In the genomic region with DNA sequence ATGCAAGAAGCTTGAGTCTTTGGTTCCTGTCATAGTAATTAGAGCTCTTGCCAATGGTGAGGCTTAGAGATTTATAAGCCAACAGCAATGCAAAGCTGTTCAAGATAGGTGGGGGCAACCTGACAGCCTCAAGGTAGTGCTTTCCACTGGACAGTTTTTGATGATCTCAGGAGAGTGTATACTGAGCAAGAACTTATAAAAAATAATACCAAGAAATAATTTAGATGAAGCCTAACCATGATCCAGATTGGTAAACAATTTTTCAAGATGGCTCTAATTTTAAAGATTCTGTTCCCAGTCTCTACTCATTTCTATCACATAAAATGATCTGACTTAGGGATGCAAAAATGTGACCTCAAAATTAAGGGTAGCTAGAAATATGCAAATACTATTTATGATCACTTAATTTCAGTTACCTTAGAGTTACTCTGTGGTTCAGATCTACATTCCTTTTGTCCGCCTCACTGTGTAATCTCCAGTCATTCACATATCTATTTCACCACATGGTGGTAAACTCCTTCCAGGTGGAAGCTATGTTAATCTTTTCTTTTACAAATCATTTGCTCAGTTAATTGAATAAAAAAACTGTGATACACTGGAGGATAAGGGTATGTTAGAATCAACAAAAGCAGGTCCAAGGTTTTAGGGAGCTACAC, we compare ENCODE assay signal across 30 cellular contexts.
A peak's percentile ranks its signal among the peaks of the same experiment; 100 is the strongest.
DNase-seq lines count a peak whose midpoint lies in the region; ATAC-seq and TF ChIP-seq lines count a peak whose summit lies in the region.
"Had no signal": no experiment of that assay in that cellular context is flagged by ENCODE, and none has a peak within 500 bp of the region (broad histone marks: within the 10 kb centered on the region; RNA-seq: fewer than 3 reads in every experiment).

No MANE protein-coding gene starts in this region.

- intact Hi-C loops in MCF 10A (cut with micrococcal nuclease) (no loop called here), breast epithelium (cut with DNase I; ENCODE audit: low total_unique reads) (no loop called here)

- H3K9me3 Mint-ChIP-seq in MCF 10A (ENCODE audit: unreplicated experiment) = no peaks in the 10 kb centered on the region
- H3K9me3 Mint-ChIP-seq: stimulated activated naive B cell treated with anti-CD40 and anti-IgM and Interleukin-4, amounts not matched to agents 10 μg/mL and 1 μg/mL and 100 μg/mL, for 72 hours; T-cell had no signal

- H3K4me3 ChIP-seq in breast epithelium (no peak overlapping the region), WERI-Rb-1 (ENCODE audit: low read depth, low read length) (no peak overlapping the region), MG63 (no peak overlapping the region)
- H3K4me3 ChIP-seq: heart left ventricle, left ventricle myocardium inferior, right atrium auricular region, suprapubic skin had no signal

- POLR2A ChIA-PET in MCF 10A (lab: Yijun Ruan, JAX) = interaction anchor here (0.6 to 0.7 kb wide), 3 partner anchors 18 to 840 kb away, joined by 3 read pairs; no protein-coding TSS in a partner anchor

- H3K27ac Mint-ChIP-seq in MCF 10A (ENCODE audit: low read depth, unreplicated experiment) = no peak overlapping the region
- H3K27ac Mint-ChIP-seq: activated CD8-positive, alpha-beta T cell treated with anti-CD3 and anti-CD28 coated beads, Interleukin-2, amount 10 ng/mL, durations not matched to agents 7 days and 5 days; naive thymus-derived CD4-positive, alpha-beta T cell; stimulated activated naive B cell treated with anti-CD40 and anti-IgM and Interleukin-4, amounts not matched to agents 10 μg/mL and 1 μg/mL and 100 μg/mL, for 72 hours; T-cell had no signal

- no peaks in the 10 kb centered on the region for H3K36me3 ChIP-seq in breast epithelium
- no peaks in the 10 kb centered on the region for H3K36me3 ChIP-seq in WERI-Rb-1
- no peaks in the 10 kb centered on the region for H3K36me3 ChIP-seq in MG63
- H3K36me3 ChIP-seq: BE2C, heart left ventricle, left ventricle myocardium inferior, right atrium auricular region, suprapubic skin had no signal

- H3K9me3 ChIP-seq in breast epithelium (no peaks in the 10 kb centered on the region), WERI-Rb-1 (ENCODE audit: severe bottlenecking) (no peaks in the 10 kb centered on the region), MG63 (no peaks in the 10 kb centered on the region)
- H3K9me3 ChIP-seq: BE2C, heart left ventricle, left ventricle myocardium inferior, right atrium auricular region, suprapubic skin had no signal

- TF ChIP-seq CTCF in MCF 10A (IDR thresholded peaks at IDR 0.05; ENCODE audit: unreplicated experiment) (no peak), breast epithelium (IDR thresholded peaks at IDR 0.05) (no peak), WERI-Rb-1 (IDR thresholded peaks at IDR 0.05; ENCODE audit: low read depth, low read length) (no peak), foreskin keratinocyte (conservative IDR thresholded peaks at IDR 0.05) (peak; percentile 41)

- no peak overlapping the region for H3K4me3 Mint-ChIP-seq in MCF 10A (ENCODE audit: unreplicated experiment)
- H3K4me3 Mint-ChIP-seq: activated CD8-positive, alpha-beta T cell treated with anti-CD3 and anti-CD28 coated beads, Interleukin-2, amount 10 ng/mL, durations not matched to agents 7 days and 5 days; naive thymus-derived CD4-positive, alpha-beta T cell; stimulated activated naive B cell treated with anti-CD40 and anti-IgM and Interleukin-4, amounts not matched to agents 10 μg/mL and 1 μg/mL and 100 μg/mL, for 72 hours; T-cell had no signal

- no peaks in the 10 kb centered on the region for H3K27me3 Mint-ChIP-seq in MCF 10A (ENCODE audit: insufficient read depth, unreplicated experiment)
- H3K27me3 Mint-ChIP-seq: naive thymus-derived CD4-positive, alpha-beta T cell; stimulated activated naive B cell treated with anti-CD40 and anti-IgM and Interleukin-4, amounts not matched to agents 10 μg/mL and 1 μg/mL and 100 μg/mL, for 72 hours; T-cell had no signal

- no peak for TF ChIP-seq POLR2A in breast epithelium (IDR thresholded peaks at IDR 0.05)

- BruUV-seq in MCF 10A (replicated peaks; lab: Mats Ljungman, UMichigan) = no TSS peak

- H3K36me3 Mint-ChIP-seq in MCF 10A (ENCODE audit: insufficient read depth, unreplicated experiment) = no peaks in the 10 kb centered on the region
- H3K36me3 Mint-ChIP-seq: naive thymus-derived CD4-positive, alpha-beta T cell; stimulated activated naive B cell treated with anti-CD40 and anti-IgM and Interleukin-4, amounts not matched to agents 10 μg/mL and 1 μg/mL and 100 μg/mL, for 72 hours; T-cell had no signal

- no peak overlapping the region for H3K27ac ChIP-seq in breast epithelium
- H3K27ac ChIP-seq in WERI-Rb-1 = no peak overlapping the region
- no peak overlapping the region for H3K27ac ChIP-seq in foreskin keratinocyte
- H3K27ac ChIP-seq: heart left ventricle, left ventricle myocardium inferior, right atrium auricular region, suprapubic skin had no signal

- H3K4me1 ChIP-seq in breast epithelium (no peaks in the 10 kb centered on the region), foreskin keratinocyte (peaks cover 6% of the 10 kb centered on the region)
- H3K4me1 ChIP-seq: heart left ventricle, left ventricle myocardium inferior, right atrium auricular region, suprapubic skin had no signal

- H3K4me1 Mint-ChIP-seq in MCF 10A (ENCODE audit: insufficient read depth, unreplicated experiment) = no peaks in the 10 kb centered on the region
- H3K4me1 Mint-ChIP-seq: naive thymus-derived CD4-positive, alpha-beta T cell; stimulated activated naive B cell treated with anti-CD40 and anti-IgM and Interleukin-4, amounts not matched to agents 10 μg/mL and 1 μg/mL and 100 μg/mL, for 72 hours; T-cell had no signal

- no peaks in the 10 kb centered on the region for H3K27me3 ChIP-seq in breast epithelium
- no peaks in the 10 kb centered on the region for H3K27me3 ChIP-seq in WERI-Rb-1 (ENCODE audit: insufficient read depth, low read depth, severe bottlenecking)
- peaks cover 11% of the 10 kb centered on the region for H3K27me3 ChIP-seq in foreskin keratinocyte
- H3K27me3 ChIP-seq in MG63 = no peaks in the 10 kb centered on the region
- H3K27me3 ChIP-seq: BE2C, heart left ventricle, right atrium auricular region, suprapubic skin had no signal

- DNase-seq in MCF 10A (ENCODE audit: unreplicated experiment) = peak; percentile 20
- no peak for DNase-seq in breast epithelium (ENCODE audit: low spot score in 2 of 2)
- DNase-seq in WERI-Rb-1 = peak; percentile 38
- DNase-seq in foreskin keratinocyte = peak; percentile 44 to 65
- no peak for DNase-seq in OCI-M2 (lab: John Stamatoyannopoulos, UW; ENCODE audit: unreplicated experiment)
- no peak for DNase-seq in SIG-M5 treated with dmso at 0.1 percent for 504 hours (lab: John Stamatoyannopoulos, UW; ENCODE audit: unreplicated experiment)
- DNase-seq in MG63 = no peak
- DNase-seq: activated CD4-positive, CD25-positive, alpha-beta regulatory T cell treated with anti-CD3 and anti-CD28 coated beads, Interleukin-2, amount 50 U/mL, for 72 hours; activated CD8-positive, alpha-beta T cell treated with anti-CD3 and anti-CD28 coated beads, Interleukin-2, amount 10 ng/mL, durations not matched to agents 7 days and 5 days; activated gamma-delta T cell treated with Interleukin-2 at 50 U/mL for 16 hours; activated T-cell treated with anti-CD3 and anti-CD28 coated beads for 4 hours; BE2C; caudate nucleus; dermis blood vessel endothelial cell; DMS79; heart left ventricle; left ventricle myocardium inferior; naive thymus-derived CD4-positive, alpha-beta T cell; NCI-H1048; NCI-H187; NCI-H2227 treated with DMSO at 0.1 percent for 48 hours; NCI-H774; OCI-M1; SIG-M5; stimulated activated CD4-positive, alpha-beta T cell treated with anti-CD3 and anti-CD28 coated beads, Interleukin-4, amount 100 ng/mL, for 24 hours; stimulated activated naive B cell treated with anti-CD40 and anti-IgM and Interleukin-4, amounts not matched to agents 10 μg/mL and 1 μg/mL and 100 μg/mL, for 72 hours; T-cell had no signal

- CTCF ChIA-PET in MCF 10A (lab: Yijun Ruan, JAX) = interaction anchor here (0.8 to 1.1 kb wide), 2 partner anchors 23 to 1074 kb away, joined by 3 to 4 read pairs; no protein-coding TSS in a partner anchor

- ATAC-seq in foreskin keratinocyte (peak; percentile 99), GM21526 (IDR thresholded peaks at IDR 0.05; ENCODE audit: low FRiP score, unreplicated experiment) (no peak)
- ATAC-seq: activated CD8-positive, alpha-beta T cell treated with anti-CD3 and anti-CD28 coated beads, Interleukin-2, amount 10 ng/mL, durations not matched to agents 7 days and 5 days; heart left ventricle; naive thymus-derived CD4-positive, alpha-beta T cell; stimulated activated naive B cell treated with anti-CD40 and anti-IgM and Interleukin-4, amounts not matched to agents 10 μg/mL and 1 μg/mL and 100 μg/mL, for 72 hours; T-cell had no signal

Comparison
In these comparisons a context has a peak if more than half of its experiments do, and no peak if none do; other contexts are left out.
1. DNase-seq: peak in MCF 10A (single experiment), WERI-Rb-1 (single experiment) and foreskin keratinocyte (2 of 2); none in breast epithelium (0 of 2), OCI-M2 (single experiment), SIG-M5 treated with dmso at 0.1 percent for 504 hours (single experiment) and MG63 (single experiment).